Comparison of ENCODE assay signal across 20 cellular contexts in genomic region chr3:112350181-112350825, GRCh38. TPM values are rescaled to one million over a fixed set of nuclear protein-coding genes. Genes with fewer than 3 reads are reported as not detected.
DNase-seq lines count a peak whose midpoint lies in the region; ATAC-seq, FAIRE-seq and TF ChIP-seq lines count a peak whose summit lies in the region.
"Had no signal": no experiment of that assay in that cellular context is flagged by ENCODE, and none has a peak within 500 bp of the region (broad histone marks: within the 10 kb centered on the region; RNA-seq: fewer than 3 reads in every experiment).

No MANE protein-coding gene starts in this region.

- BruUV-seq in HepG2 (replicated peaks; lab: Mats Ljungman, UMichigan): no TSS peak

- no peak for TF ChIP-seq EP300 in HepG2 (IDR thresholded peaks at IDR 0.05; ENCODE audit: low read depth in 2 of 2, low read length in 2 of 2)
- no peak for TF ChIP-seq EP300 in HepG2 (CRISPR knock-in tag; IDR thresholded peaks at IDR 0.05; ENCODE audit: borderline replicate concordance)

- no peak overlapping the region for H2AFZ ChIP-seq in HepG2 (ENCODE audit: low read length)

- POLR2A ChIA-PET in HepG2 (lab: Yijun Ruan, JAX): no interaction called here

- no peak overlapping the region for H3K4me3 ChIP-seq in HepG2 (replicated peaks in 1 of 3; ENCODE audit: insufficient read depth in 1 of 3, low read depth in 2 of 3, low read length in 3 of 3)

- H3K36me3 ChIP-seq in HepG2 (replicated peaks in 1 of 2; ENCODE audit: control insufficient read depth in 1 of 2, insufficient read depth in 2 of 2, low read length in 2 of 2): no peaks in the 10 kb centered on the region

- peak overlapping the region; percentile 11 for H3K4me3 Mint-ChIP-seq in stimulated activated naive CD8-positive, alpha-beta T cell treated with anti-CD3 and anti-CD28 coated beads, Interleukin-15, Interleukin-2, amounts not matched to agents 100 ng/mL and 50 ng/mL, for 24 hours
- H3K4me3 Mint-ChIP-seq in stimulated activated naive CD8-positive, alpha-beta T cell treated with anti-CD3 and anti-CD28 coated beads, Interleukin-15, amount 100 ng/mL, for 72 hours: no peak overlapping the region
- H3K4me3 Mint-ChIP-seq in activated naive CD8-positive, alpha-beta T cell treated with anti-CD3 and anti-CD28 coated beads, Interleukin-2, amount 50 U/mL, for 24 hours: peak overlapping the region; percentile 1
- no peak overlapping the region for H3K4me3 Mint-ChIP-seq in CD14-positive monocyte
- H3K4me3 Mint-ChIP-seq: natural killer cell treated with Interleukin-12 subunit alpha and Interleukin-12 subunit beta and Interleukin-15 and Interleukin-18, amount 100 ng/mL, for 72 hours had no signal

- in situ Hi-C loops in HepG2 (cut with HindIII; ENCODE audit: extremely low pct_ligation_motif_present, low pct_unique_long_range_greater_than_20kb): no loop called here

- no peak for TF ChIP-seq POLR2A in HepG2 (IDR thresholded peaks at IDR 0.05; ENCODE audit: insufficient read depth in 1 of 2, low read depth in 2 of 2, low read length in 2 of 2)

- no peak for TF ChIP-seq RAD21 in HepG2 (CRISPR knock-in tag; IDR thresholded peaks at IDR 0.05)

- H3K4me1 Mint-ChIP-seq in stimulated activated naive CD8-positive, alpha-beta T cell treated with anti-CD3 and anti-CD28 coated beads, Interleukin-15, Interleukin-2, amounts not matched to agents 100 ng/mL and 50 ng/mL, for 24 hours (ENCODE audit: low read depth): peaks cover 54% of the 10 kb centered on the region
- peaks cover 32% of the 10 kb centered on the region for H3K4me1 Mint-ChIP-seq in stimulated activated naive CD8-positive, alpha-beta T cell treated with anti-CD3 and anti-CD28 coated beads, Interleukin-15, amount 100 ng/mL, for 72 hours
- H3K4me1 Mint-ChIP-seq in activated naive CD8-positive, alpha-beta T cell treated with anti-CD3 and anti-CD28 coated beads, Interleukin-2, amount 50 U/mL, for 24 hours: peaks cover 54% of the 10 kb centered on the region
- H3K4me1 Mint-ChIP-seq in CD14-positive monocyte: peaks cover 13% of the 10 kb centered on the region

- intact Hi-C loops in CD14-positive monocyte (cut with micrococcal nuclease): no loop called here
- intact Hi-C loops in HepG2 (cut with micrococcal nuclease; ENCODE audit: unreplicated experiment): no loop called here

- 0% methylated on average over 2 of the region's 2 CpGs for WGBS in HepG2 (ENCODE audit: low lambda C conversion rate)

- peaks cover 96% of the 10 kb centered on the region for H3K36me3 Mint-ChIP-seq in stimulated activated naive CD8-positive, alpha-beta T cell treated with anti-CD3 and anti-CD28 coated beads, Interleukin-15, Interleukin-2, amounts not matched to agents 100 ng/mL and 50 ng/mL, for 24 hours (ENCODE audit: low read depth)
- H3K36me3 Mint-ChIP-seq in activated naive CD8-positive, alpha-beta T cell treated with anti-CD3 and anti-CD28 coated beads, Interleukin-2, amount 50 U/mL, for 24 hours (ENCODE audit: low read depth): peaks cover 98% of the 10 kb centered on the region
- H3K36me3 Mint-ChIP-seq in CD14-positive monocyte: no peaks in the 10 kb centered on the region
- H3K36me3 Mint-ChIP-seq: natural killer cell treated with Interleukin-12 subunit alpha and Interleukin-12 subunit beta and Interleukin-15 and Interleukin-18, amount 100 ng/mL, for 72 hours had no signal

- H3K9ac ChIP-seq in HepG2 (ENCODE audit: insufficient read depth, low read depth, low read length): no peak overlapping the region

- H3K27ac Mint-ChIP-seq in stimulated activated naive CD8-positive, alpha-beta T cell treated with anti-CD3 and anti-CD28 coated beads, Interleukin-15, Interleukin-2, amounts not matched to agents 100 ng/mL and 50 ng/mL, for 24 hours: peak overlapping the region; percentile 29
- no peak overlapping the region for H3K27ac Mint-ChIP-seq in stimulated activated naive CD8-positive, alpha-beta T cell treated with anti-CD3 and anti-CD28 coated beads, Interleukin-15, amount 100 ng/mL, for 72 hours
- peak overlapping the region; percentile 24 for H3K27ac Mint-ChIP-seq in activated naive CD8-positive, alpha-beta T cell treated with anti-CD3 and anti-CD28 coated beads, Interleukin-2, amount 50 U/mL, for 24 hours
- no peak overlapping the region for H3K27ac Mint-ChIP-seq in CD14-positive monocyte
- H3K27ac Mint-ChIP-seq: natural killer cell treated with Interleukin-12 subunit alpha and Interleukin-12 subunit beta and Interleukin-15 and Interleukin-18, amount 100 ng/mL, for 72 hours had no signal

- FAIRE-seq in HepG2 (lab: Jason Lieb, UNC): no peak
- FAIRE-seq: TTC549 had no signal

- CTCF ChIA-PET in HepG2 (lab: Yijun Ruan, JAX; ENCODE audit: low intra/inter-chr PET ratio, low total read pairs): no interaction called here

- ATAC-seq in stimulated activated naive CD8-positive, alpha-beta T cell treated with anti-CD3 and anti-CD28 coated beads, Interleukin-15, amount 100 ng/mL, for 72 hours: no peak
- ATAC-seq in activated naive CD8-positive, alpha-beta T cell treated with anti-CD3 and anti-CD28 coated beads, Interleukin-2, amount 50 U/mL, for 24 hours: peak; percentile 24
- ATAC-seq in HepG2: no peak
- ATAC-seq: natural killer cell treated with Interleukin-12 subunit alpha and Interleukin-12 subunit beta and Interleukin-15 and Interleukin-18, amount 100 ng/mL, for 72 hours; SK-N-SH treated with all-trans-retinoic acid at 6 μM for 48 hours; stimulated activated naive CD8-positive, alpha-beta T cell treated with anti-CD3 and anti-CD28 coated beads, Interleukin-15, Interleukin-2, amounts not matched to agents 100 U/mL and 50 U/mL, for 24 hours had no signal

- DNase-seq in stimulated activated naive CD8-positive, alpha-beta T cell treated with anti-CD3 and anti-CD28 coated beads, Interleukin-15, amount 100 ng/mL, for 72 hours: no peak
- no peak for DNase-seq in activated naive CD8-positive, alpha-beta T cell treated with anti-CD3 and anti-CD28 coated beads, Interleukin-2, amount 50 U/mL, for 24 hours
- DNase-seq in left kidney (ENCODE audit: low read depth, low spot score) (peak; percentile 39), CD14-positive monocyte (ENCODE audit: low spot score) (no peak), amygdala (lab: John Stamatoyannopoulos, UW) (no peak), HepG2 (ENCODE audit: low spot score) (no peak), SW 1271 (lab: John Stamatoyannopoulos, UW) (no peak)
- DNase-seq: activated CD4-positive, alpha-beta T cell treated with anti-CD3 and anti-CD28 coated beads, Interleukin-2, amount 50 U/mL, for 48 hours; aorta; Caco-2; H7; NCI-H187; NCI-H510A; stimulated activated naive CD8-positive, alpha-beta T cell treated with anti-CD3 and anti-CD28 coated beads, Interleukin-15, Interleukin-2, amounts not matched to agents 100 U/mL and 50 U/mL, for 24 hours had no signal

- no peaks in the 10 kb centered on the region for H3K9me3 ChIP-seq in HepG2 (ENCODE audit: low read length)
- H3K9me3 ChIP-seq: Caco-2 had no signal

- H3K27me3 ChIP-seq in HepG2 (ENCODE audit: control insufficient read depth in 1 of 2, insufficient read depth in 2 of 2, low read length in 2 of 2): no peaks in the 10 kb centered on the region

- H3K79me2 ChIP-seq in HepG2 (ENCODE audit: insufficient read depth, low read length): no peaks in the 10 kb centered on the region

- H3K27ac ChIP-seq in HepG2 (ENCODE audit: extremely low read length, insufficient read depth, low read length): no peak overlapping the region

- H4K20me1 ChIP-seq in HepG2 (ENCODE audit: insufficient read depth, low read length): no peaks in the 10 kb centered on the region

- no peaks in the 10 kb centered on the region for H3K9me3 Mint-ChIP-seq in stimulated activated naive CD8-positive, alpha-beta T cell treated with anti-CD3 and anti-CD28 coated beads, Interleukin-15, Interleukin-2, amounts not matched to agents 100 ng/mL and 50 ng/mL, for 24 hours
- H3K9me3 Mint-ChIP-seq in stimulated activated naive CD8-positive, alpha-beta T cell treated with anti-CD3 and anti-CD28 coated beads, Interleukin-15, amount 100 ng/mL, for 72 hours: no peaks in the 10 kb centered on the region
- H3K9me3 Mint-ChIP-seq in activated naive CD8-positive, alpha-beta T cell treated with anti-CD3 and anti-CD28 coated beads, Interleukin-2, amount 50 U/mL, for 24 hours: no peaks in the 10 kb centered on the region
- H3K9me3 Mint-ChIP-seq in CD14-positive monocyte: peaks cover 0 to 5% (median 0%) of the 10 kb centered on the region in 7 donors
- H3K9me3 Mint-ChIP-seq: natural killer cell treated with Interleukin-12 subunit alpha and Interleukin-12 subunit beta and Interleukin-15 and Interleukin-18, amount 100 ng/mL, for 72 hours had no signal

- no peaks in the 10 kb centered on the region for H3K27me3 Mint-ChIP-seq in stimulated activated naive CD8-positive, alpha-beta T cell treated with anti-CD3 and anti-CD28 coated beads, Interleukin-15, Interleukin-2, amounts not matched to agents 100 ng/mL and 50 ng/mL, for 24 hours
- no peaks in the 10 kb centered on the region for H3K27me3 Mint-ChIP-seq in stimulated activated naive CD8-positive, alpha-beta T cell treated with anti-CD3 and anti-CD28 coated beads, Interleukin-15, amount 100 ng/mL, for 72 hours
- no peaks in the 10 kb centered on the region for H3K27me3 Mint-ChIP-seq in activated naive CD8-positive, alpha-beta T cell treated with anti-CD3 and anti-CD28 coated beads, Interleukin-2, amount 50 U/mL, for 24 hours
- peaks cover 0 to 2% (median 0%) of the 10 kb centered on the region in 3 donors for H3K27me3 Mint-ChIP-seq in CD14-positive monocyte (ENCODE audit: low read depth in 3 of 3)

- TF ChIP-seq CTCF in CD14-positive monocyte (IDR thresholded peaks at IDR 0.05) (no peak), HepG2 (CRISPR knock-in tag; IDR thresholded peaks at IDR 0.05) (no peak)

- H3K4me1 ChIP-seq in HepG2 (ENCODE audit: insufficient read depth, low read length): no peaks in the 10 kb centered on the region
- H3K4me1 ChIP-seq: Caco-2 had no signal

- no peak overlapping the region for H3K4me2 ChIP-seq in HepG2 (ENCODE audit: low read depth, low read length)

RNA-seq across cellular contexts. Expression of gene CD200, which starts 17.3 kb away (rescaled TPM):
- polyA plus RNA-seq in CD14-positive monocyte (under 1 TPM in 1 of 2 donors, not detected in 1; 0.13 TPM), HepG2 (2011; rRNA removed) (not detected in 2 replicates)
- total RNA-seq in HepG2 (2016; rRNA removed; fragmentation: Illumina TruSeq; extraction: Trizol): not detected in 2 replicates
- total RNA-seq in HepG2 (2016; cell fraction: cytosol; rRNA removed; fragmentation: Illumina TruSeq; extraction: Trizol; ENCODE audit: low read depth): not detected in 2 replicates
- total RNA-seq in HepG2 (2016; cell fraction: insoluble cytoplasmic fraction; rRNA removed; fragmentation: Illumina TruSeq; extraction: Trizol): not detected in 2 replicates
- total RNA-seq in HepG2 (2016; cell fraction: membrane; rRNA removed; fragmentation: Illumina TruSeq; extraction: Trizol): not detected in 2 replicates
- total RNA-seq in HepG2 (2016; cell fraction: nucleus; rRNA removed; fragmentation: Illumina TruSeq; extraction: Trizol): not detected in 2 replicates
- polyA plus RNA-seq in HepG2 (2011; cell fraction: cytosol; rRNA removed): 0.03 TPM in 1 of 2 replicates, not detected in the other
- polyA plus RNA-seq in HepG2 (2011; cell fraction: nucleus; rRNA removed): 0.05 TPM in 1 of 2 replicates, not detected in the other
- polyA plus RNA-seq in HepG2 (2012): not detected in 2 replicates
- not detected in 2 replicates for polyA plus RNA-seq in HepG2 (2016; cell fraction: cytosol; fragmentation: Illumina TruSeq; extraction: Trizol; ENCODE audit: low read depth)
- polyA plus RNA-seq in HepG2 (2016; cell fraction: insoluble cytoplasmic fraction; fragmentation: Illumina TruSeq; extraction: Trizol; ENCODE audit: low read depth): not detected in 2 replicates
- not detected in 2 replicates for polyA plus RNA-seq in HepG2 (2016; cell fraction: membrane; fragmentation: Illumina TruSeq; extraction: Trizol; ENCODE audit: low read depth)
- not detected in 2 replicates for polyA plus RNA-seq in HepG2 (2016; cell fraction: nucleus; fragmentation: Illumina TruSeq; extraction: Trizol; ENCODE audit: insufficient read depth, low read depth)
- polyA minus RNA-seq in HepG2 (2011; rRNA and poly(A)+ RNA removed; ENCODE audit: low replicate concordance): not detected in 2 replicates
- polyA minus RNA-seq in HepG2 (2011; cell fraction: cytosol; rRNA and poly(A)+ RNA removed): not detected in 2 replicates
- polyA minus RNA-seq in HepG2 (2011; cell fraction: nucleus; rRNA and poly(A)+ RNA removed): not detected in 2 replicates

RNA-seq across cellular contexts. Expression of gene SLC9C1, which starts 56.3 kb away (rescaled TPM):
- not detected for polyA plus RNA-seq in CD14-positive monocyte
- not detected in 2 replicates for total RNA-seq in HepG2 (2016; rRNA removed; fragmentation: Illumina TruSeq; extraction: Trizol)
- total RNA-seq in HepG2 (2016; cell fraction: cytosol; rRNA removed; fragmentation: Illumina TruSeq; extraction: Trizol; ENCODE audit: low read depth): not detected in 2 replicates
- not detected in 2 replicates for total RNA-seq in HepG2 (2016; cell fraction: insoluble cytoplasmic fraction; rRNA removed; fragmentation: Illumina TruSeq; extraction: Trizol)
- not detected in 2 replicates for total RNA-seq in HepG2 (2016; cell fraction: membrane; rRNA removed; fragmentation: Illumina TruSeq; extraction: Trizol)
- not detected in 2 replicates for total RNA-seq in HepG2 (2016; cell fraction: nucleus; rRNA removed; fragmentation: Illumina TruSeq; extraction: Trizol)
- not detected in 2 replicates for polyA plus RNA-seq in HepG2 (2011; rRNA removed)
- not detected in 2 replicates for polyA plus RNA-seq in HepG2 (2011; cell fraction: cytosol; rRNA removed)
- polyA plus RNA-seq in HepG2 (2011; cell fraction: nucleus; rRNA removed): not detected in 2 replicates
- polyA plus RNA-seq in HepG2 (2012): not detected in 2 replicates
- polyA plus RNA-seq in HepG2 (2016; cell fraction: cytosol; fragmentation: Illumina TruSeq; extraction: Trizol; ENCODE audit: low read depth): not detected in 2 replicates
- not detected in 2 replicates for polyA plus RNA-seq in HepG2 (2016; cell fraction: insoluble cytoplasmic fraction; fragmentation: Illumina TruSeq; extraction: Trizol; ENCODE audit: low read depth)
- polyA plus RNA-seq in HepG2 (2016; cell fraction: membrane; fragmentation: Illumina TruSeq; extraction: Trizol; ENCODE audit: low read depth): not detected in 2 replicates
- not detected in 2 replicates for polyA plus RNA-seq in HepG2 (2016; cell fraction: nucleus; fragmentation: Illumina TruSeq; extraction: Trizol; ENCODE audit: insufficient read depth, low read depth)
- not detected in 2 replicates for polyA minus RNA-seq in HepG2 (2011; rRNA and poly(A)+ RNA removed; ENCODE audit: low replicate concordance)
- not detected in 2 replicates for polyA minus RNA-seq in HepG2 (2011; cell fraction: cytosol; rRNA and poly(A)+ RNA removed)
- not detected in 2 replicates for polyA minus RNA-seq in HepG2 (2011; cell fraction: nucleus; rRNA and poly(A)+ RNA removed)
- total RNA-seq: Caco-2; epithelial cell of proximal tubule; HT-29; natural killer cell treated with Interleukin-12 subunit alpha and Interleukin-12 subunit beta and Interleukin-15 and Interleukin-18, amount 100 ng/mL, for 72 hours had no signal
- polyA plus RNA-seq: aorta had no signal

Comparison
In these comparisons a context has a peak if more than half of its experiments do, and no peak if none do; other contexts are left out.
1. H3K27ac Mint-ChIP-seq: peak in stimulated activated naive CD8-positive, alpha-beta T cell treated with anti-CD3 and anti-CD28 coated beads, Interleukin-15, Interleukin-2, amounts not matched to agents 100 ng/mL and 50 ng/mL, for 24 hours (single experiment) and activated naive CD8-positive, alpha-beta T cell treated with anti-CD3 and anti-CD28 coated beads, Interleukin-2, amount 50 U/mL, for 24 hours (single experiment); none in stimulated activated naive CD8-positive, alpha-beta T cell treated with anti-CD3 and anti-CD28 coated beads, Interleukin-15, amount 100 ng/mL, for 72 hours (0 of 2) and CD14-positive monocyte (0 of 7).
2. H3K4me3 Mint-ChIP-seq: peak in stimulated activated naive CD8-positive, alpha-beta T cell treated with anti-CD3 and anti-CD28 coated beads, Interleukin-15, Interleukin-2, amounts not matched to agents 100 ng/mL and 50 ng/mL, for 24 hours (single experiment) and activated naive CD8-positive, alpha-beta T cell treated with anti-CD3 and anti-CD28 coated beads, Interleukin-2, amount 50 U/mL, for 24 hours (single experiment); none in stimulated activated naive CD8-positive, alpha-beta T cell treated with anti-CD3 and anti-CD28 coated beads, Interleukin-15, amount 100 ng/mL, for 72 hours (0 of 2) and CD14-positive monocyte (0 of 2).